Comparison of ENCODE assay signal across 19 cellular contexts in genomic region chr21:40797881-40798280, GRCh38.
DNase-seq lines count a peak whose midpoint lies in the region; TF ChIP-seq lines count a peak whose summit lies in the region.
"Had no signal": no experiment of that assay in that cellular context is flagged by ENCODE, and none has a peak within 500 bp of the region (broad histone marks: within the 10 kb centered on the region; RNA-seq: fewer than 3 reads in every experiment).

No MANE protein-coding gene starts in this region.

- DNase-seq in AG04449 (ENCODE audit: low read depth, low spot score) (peak; percentile 44), EL (peak; percentile 24), amniotic stem cell (lab: John Stamatoyannopoulos, UW) (peak; percentile 46), epithelial cell of esophagus (ENCODE audit: low read depth) (peak; percentile 11), MV-4-11 (lab: John Stamatoyannopoulos, UW) (no peak), ecto neural progenitor cell (ENCODE audit: low spot score) (no peak), GM10248 (ENCODE audit: extremely low spot score) (no peak)
- no peak for DNase-seq in stimulated activated CD4-positive, alpha-beta T cell treated with anti-CD3 and anti-CD28 coated beads, Interleukin-12 subunit alpha, Interleukin-12 subunit beta, amount 100 ng/mL, for 4 hours
- DNase-seq: C1 segment of cervical spinal cord; CD4-positive, CD25-positive, alpha-beta regulatory T cell; CD8-positive, alpha-beta memory T cell; COR-L47; DMS 273 treated with DMSO at 0.1 percent for 48 hours; DMS53; DND-41; GDM1; GOT3; H7 had no signal

- H3K4me3 ChIP-seq in AG04449 (ENCODE audit: low read depth, low read length) (no peak overlapping the region), epithelial cell of esophagus (ENCODE audit: low read length) (no peak overlapping the region)
- H3K4me3 ChIP-seq: A549 had no signal

- POLR2A ChIA-PET in AG04449 (lab: Yijun Ruan, JAX): no interaction called here
- POLR2A ChIA-PET in GM10248 (lab: Yijun Ruan, JAX): no interaction called here

- TF ChIP-seq CTCF in AG04449 (IDR thresholded peaks at IDR 0.05; ENCODE audit: insufficient read depth, low read length, missing control alignments): no peak
- no peak for TF ChIP-seq CTCF in epithelial cell of esophagus (IDR thresholded peaks at IDR 0.05; ENCODE audit: insufficient read depth, low read depth, low read length, missing control alignments)
- no peak for TF ChIP-seq CTCF in GM10248 (IDR thresholded peaks at IDR 0.05; ENCODE audit: control extremely low read depth, extremely low read depth, low read depth, missing control alignments)

- CTCF ChIA-PET in AG04449 (lab: Yijun Ruan, JAX) (no interaction called here), GM10248 (lab: Yijun Ruan, JAX) (interaction anchor here (1.1 kb wide), 1 partner anchor 13 kb away, joined by 3 read pairs; no protein-coding TSS in a partner anchor)

Comparison
In these comparisons a context has a peak if more than half of its experiments do, and no peak if none do; other contexts are left out.
1. DNase-seq: peak in AG04449 (single experiment), EL (single experiment), amniotic stem cell (single experiment) and epithelial cell of esophagus (single experiment); none in MV-4-11 (single experiment), ecto neural progenitor cell (single experiment), GM10248 (single experiment) and stimulated activated CD4-positive, alpha-beta T cell treated with anti-CD3 and anti-CD28 coated beads, Interleukin-12 subunit alpha, Interleukin-12 subunit beta, amount 100 ng/mL, for 4 hours (single experiment).